ENCODE assay signal across 11 cellular contexts in the genomic region with DNA sequence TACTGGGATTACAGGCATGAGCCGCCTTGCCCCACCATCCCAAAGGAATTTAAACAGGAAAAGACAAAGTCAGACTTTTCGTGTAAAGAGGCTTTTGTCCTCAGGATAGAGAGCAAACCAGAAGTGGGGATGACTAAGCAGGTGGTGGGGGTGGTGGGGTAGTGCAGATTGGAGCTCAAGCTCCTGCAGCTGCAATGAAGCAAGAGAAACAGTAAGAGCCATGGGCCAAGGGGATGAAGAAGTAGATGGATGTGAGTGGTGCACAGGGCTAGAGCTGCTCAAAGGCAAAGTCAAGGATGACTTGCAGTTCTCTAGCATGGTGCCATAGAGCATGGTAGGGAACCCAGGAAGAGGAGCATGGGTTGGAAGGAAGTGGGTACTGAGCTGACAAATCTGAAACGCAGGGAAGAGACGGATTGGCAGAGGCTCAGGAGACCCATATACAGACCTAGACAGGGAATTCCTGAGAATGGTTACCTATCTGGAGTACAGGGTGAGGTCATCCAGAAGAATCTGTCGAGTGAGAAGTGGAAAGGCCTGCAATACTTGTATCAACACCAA. TPM values are rescaled to one million over a fixed set of nuclear protein-coding genes. Genes with fewer than 3 reads are reported as not detected.
DNase-seq lines count a peak whose midpoint lies in the region; ATAC-seq, FAIRE-seq and TF ChIP-seq lines count a peak whose summit lies in the region.
"Had no signal": no experiment of that assay in that cellular context is flagged by ENCODE, and none has a peak within 500 bp of the region (broad histone marks: within the 10 kb centered on the region; RNA-seq: fewer than 3 reads in every experiment).

No MANE protein-coding gene starts in this region.

- H2AFZ ChIP-seq in keratinocyte (ENCODE audit: control insufficient read depth, low read length) = peak overlapping the region; percentile 86

- dilution Hi-C loops in keratinocyte (cut with MboI; ENCODE audit: extremely low pct_ligation_motif_present, low sequenced_read_pairs) = no loop called here

- peak; percentile 90 for FAIRE-seq in keratinocyte (lab: Jason Lieb, UNC)

- H3K4me1 ChIP-seq in keratinocyte (ENCODE audit: control insufficient read depth, extremely low read depth, insufficient read depth, low read length) = peaks cover 28% of the 10 kb centered on the region

- TF ChIP-seq CTCF in keratinocyte (optimal IDR thresholded peaks at IDR 0.05 in 1 of 3, IDR thresholded peaks at IDR 0.05 in 1 of 3, conservative IDR thresholded peaks at IDR 0.05 in 1 of 3; ENCODE audit: extremely low read depth in 1 of 3, insufficient read depth in 2 of 3, low read length in 3 of 3) (no peak), dorsolateral prefrontal cortex (IDR thresholded peaks at IDR 0.05 in 54 of 56, conservative IDR thresholded peaks at IDR 0.05 in 2 of 56; ENCODE audit: low read depth in 1 of 56, partially characterized antibody in 56 of 56) (no peak)

- no peaks in the 10 kb centered on the region for H3K9me3 ChIP-seq in keratinocyte (ENCODE audit: control insufficient read depth, low read depth, low read length)

- intact Hi-C loops in activated T-helper 2 cell treated with anti-CD3 and anti-CD28 coated beads, Interferon-gamma antibody, Interleukin-2, Interleukin-4, amounts not matched to agents 10 μg/mL and 5 μg/mL and 100 μg/mL, durations not matched to agents 14 hours and 24 hours and 36 hours (cut with micrococcal nuclease) = no loop called here
- intact Hi-C loops in dorsolateral prefrontal cortex (cut with DNase I) = no loop called here

- H3K4me1 Mint-ChIP-seq in activated T-helper 2 cell treated with anti-CD3 and anti-CD28 coated beads, Interferon-gamma antibody, Interleukin-2, Interleukin-4, amounts not matched to agents 10 μg/mL and 5 μg/mL and 100 μg/mL, durations not matched to agents 14 hours and 24 hours and 36 hours (ENCODE audit: low read depth) = peaks cover 14% of the 10 kb centered on the region

- no peaks in the 10 kb centered on the region for H3K79me2 ChIP-seq in keratinocyte (ENCODE audit: control insufficient read depth, insufficient read depth, low read length)

- H3K9ac ChIP-seq in keratinocyte (ENCODE audit: control insufficient read depth, extremely low read depth, insufficient read depth, low read length) = no peak overlapping the region

- no peaks in the 10 kb centered on the region for H3K36me3 Mint-ChIP-seq in activated T-helper 2 cell treated with anti-CD3 and anti-CD28 coated beads, Interferon-gamma antibody, Interleukin-2, Interleukin-4, amounts not matched to agents 10 μg/mL and 5 μg/mL and 100 μg/mL, durations not matched to agents 14 hours and 24 hours and 36 hours (ENCODE audit: low read depth)
- H3K36me3 Mint-ChIP-seq: activated naive CD4-positive, alpha-beta T cell treated with anti-CD3 and anti-CD28 coated beads, Interleukin-2, amount 10 ng/mL, durations not matched to agents 7 days and 5 days had no signal

- peak overlapping the region; percentile 70 for H3K27ac ChIP-seq in keratinocyte (ENCODE audit: control insufficient read depth, insufficient read depth, low read length)
- no peak overlapping the region for H3K27ac ChIP-seq in dorsolateral prefrontal cortex

- no peaks in the 10 kb centered on the region for H3K9me1 ChIP-seq in keratinocyte (ENCODE audit: control insufficient read depth, extremely low read depth, insufficient read depth, low read length)

- H3K4me2 ChIP-seq in keratinocyte (ENCODE audit: control insufficient read depth, extremely low read depth, insufficient read depth, low read depth, low read length) = peak overlapping the region; percentile 59

- ATAC-seq in HG02840 (IDR thresholded peaks at IDR 0.05; ENCODE audit: low FRiP score, unreplicated experiment) = no peak
- ATAC-seq: right cardiac atrium had no signal

- H3K27me3 Mint-ChIP-seq in activated T-helper 2 cell treated with anti-CD3 and anti-CD28 coated beads, Interferon-gamma antibody, Interleukin-2, Interleukin-4, amounts not matched to agents 10 μg/mL and 5 μg/mL and 100 μg/mL, durations not matched to agents 14 hours and 24 hours and 36 hours (ENCODE audit: low read depth) = peaks cover 2% of the 10 kb centered on the region

- no peak overlapping the region for H3K4me3 Mint-ChIP-seq in activated T-helper 2 cell treated with anti-CD3 and anti-CD28 coated beads, Interferon-gamma antibody, Interleukin-2, Interleukin-4, amounts not matched to agents 10 μg/mL and 5 μg/mL and 100 μg/mL, durations not matched to agents 14 hours and 24 hours and 36 hours (ENCODE audit: low read depth)
- H3K4me3 Mint-ChIP-seq: activated naive CD4-positive, alpha-beta T cell treated with anti-CD3 and anti-CD28 coated beads, Interleukin-2, amount 10 ng/mL, durations not matched to agents 7 days and 5 days had no signal

- H3K27me3 ChIP-seq in keratinocyte (ENCODE audit: control insufficient read depth, extremely low read depth, insufficient read depth, low read length) (no peaks in the 10 kb centered on the region), dorsolateral prefrontal cortex (no peaks in the 10 kb centered on the region)

- no peak overlapping the region for H3K4me3 ChIP-seq in keratinocyte (ENCODE audit: control insufficient read depth in 2 of 3, extremely low read depth in 1 of 3, insufficient read depth in 2 of 3, low read depth in 1 of 3, low read length in 3 of 3)
- H3K4me3 ChIP-seq in dorsolateral prefrontal cortex = no peak overlapping the region

- peak; percentile 24 for DNase-seq in CD1c-positive myeloid dendritic cell (ENCODE audit: extremely low spot score)
- peak; percentile 9 for DNase-seq in HT-29 (ENCODE audit: low spot score)
- no peak for DNase-seq in activated T-helper 2 cell treated with anti-CD3 and anti-CD28 coated beads, Interferon-gamma antibody, Interleukin-2, Interleukin-4, amounts not matched to agents 10 μg/mL and 5 μg/mL and 100 μg/mL, durations not matched to agents 14 hours and 24 hours and 36 hours (ENCODE audit: low spot score)
- no peak for DNase-seq in keratinocyte (ENCODE audit: low read depth, low spot score)
- DNase-seq in dorsolateral prefrontal cortex = no peak
- DNase-seq in NCI-H1417 treated with DMSO at 0.1 percent for 48 hours (lab: John Stamatoyannopoulos, UW) = no peak
- DNase-seq in activated CD4-positive, alpha-beta T cell treated with anti-CD3 and anti-CD28 coated beads for 4 hours = no peak
- DNase-seq: activated naive CD4-positive, alpha-beta T cell treated with anti-CD3 and anti-CD28 coated beads, Interleukin-2, amount 10 ng/mL, durations not matched to agents 7 days and 5 days; right cardiac atrium; stimulated activated CD8-positive, alpha-beta memory T cell treated with anti-CD3 and anti-CD28 coated beads, Interleukin-4, amount 100 ng/mL, for 48 hours had no signal

- H3K36me3 ChIP-seq in keratinocyte (ENCODE audit: control insufficient read depth in 2 of 2, extremely low read depth in 1 of 2, insufficient read depth in 2 of 2, low read length in 2 of 2) = no peaks in the 10 kb centered on the region

- peak overlapping the region; percentile 1 for H3K27ac Mint-ChIP-seq in activated T-helper 2 cell treated with anti-CD3 and anti-CD28 coated beads, Interferon-gamma antibody, Interleukin-2, Interleukin-4, amounts not matched to agents 10 μg/mL and 5 μg/mL and 100 μg/mL, durations not matched to agents 14 hours and 24 hours and 36 hours
- H3K27ac Mint-ChIP-seq: activated naive CD4-positive, alpha-beta T cell treated with anti-CD3 and anti-CD28 coated beads, Interleukin-2, amount 10 ng/mL, durations not matched to agents 7 days and 5 days had no signal

- no peaks in the 10 kb centered on the region for H4K20me1 ChIP-seq in keratinocyte (ENCODE audit: control insufficient read depth, extremely low read depth, insufficient read depth, low read length)

- H3K9me3 Mint-ChIP-seq in activated T-helper 2 cell treated with anti-CD3 and anti-CD28 coated beads, Interferon-gamma antibody, Interleukin-2, Interleukin-4, amounts not matched to agents 10 μg/mL and 5 μg/mL and 100 μg/mL, durations not matched to agents 14 hours and 24 hours and 36 hours = no peaks in the 10 kb centered on the region
- H3K9me3 Mint-ChIP-seq: activated naive CD4-positive, alpha-beta T cell treated with anti-CD3 and anti-CD28 coated beads, Interleukin-2, amount 10 ng/mL, durations not matched to agents 7 days and 5 days had no signal

RNA-seq across cellular contexts. Expression of a gene that starts 11.4 kb away (rescaled TPM):
- 81.3 and 97.2 TPM in 2 replicates for total RNA-seq in HT-29 (2014; rRNA removed; shearing (Covaris generic))
- total RNA-seq in activated T-helper 2 cell treated with anti-CD3 and anti-CD28 coated beads, Interferon-gamma antibody, Interleukin-2, Interleukin-4, amounts not matched to agents 10 μg/mL and 5 μg/mL and 100 μg/mL, durations not matched to agents 14 hours and 24 hours and 36 hours = 74.1 and 78.3 TPM in 2 replicates
- 39.0 to 49.0 TPM (median 49.0 TPM) in 3 replicates for polyA plus RNA-seq in keratinocyte
- polyA plus RNA-seq in keratinocyte (2011; ENCODE audit: low read depth) = 17.5 TPM
- polyA plus RNA-seq in keratinocyte (2011; cell fraction: cytosol; rRNA removed) = 30.3 and 31.3 TPM in 2 replicates
- 56.4 and 66.7 TPM in 2 replicates for polyA plus RNA-seq in keratinocyte (2011; cell fraction: nucleus; rRNA removed)
- 26.7 and 57.6 TPM in 2 replicates for polyA plus RNA-seq in keratinocyte (2012; ENCODE audit: low replicate concordance)
- polyA minus RNA-seq in keratinocyte = 84.3 to 295 TPM (median 139 TPM) in 3 replicates
- 41.2 TPM for polyA minus RNA-seq in keratinocyte (2011; cell fraction: cytosol; rRNA and poly(A)+ RNA removed)
- 47.1 and 55.9 TPM in 2 replicates for polyA minus RNA-seq in keratinocyte (2011; cell fraction: nucleus; rRNA and poly(A)+ RNA removed)
- 10 to 100 TPM; 45.5 to 82.8 (median 62.9) TPM for total RNA-seq in dorsolateral prefrontal cortex

RNA-seq across cellular contexts. Expression of a gene that starts 36.3 kb away (rescaled TPM):
- total RNA-seq in HT-29 (2014; rRNA removed; shearing (Covaris generic)) = 108 and 117 TPM in 2 replicates
- total RNA-seq in activated T-helper 2 cell treated with anti-CD3 and anti-CD28 coated beads, Interferon-gamma antibody, Interleukin-2, Interleukin-4, amounts not matched to agents 10 μg/mL and 5 μg/mL and 100 μg/mL, durations not matched to agents 14 hours and 24 hours and 36 hours = 132 and 135 TPM in 2 replicates
- 109 to 141 TPM (median 115 TPM) in 3 replicates for polyA plus RNA-seq in keratinocyte
- 109 TPM for polyA plus RNA-seq in keratinocyte (2011; ENCODE audit: low read depth)
- 112 and 151 TPM in 2 replicates for polyA plus RNA-seq in keratinocyte (2011; cell fraction: cytosol; rRNA removed)
- 151 and 155 TPM in 2 replicates for polyA plus RNA-seq in keratinocyte (2011; cell fraction: nucleus; rRNA removed)
- 66.9 and 75.8 TPM in 2 replicates for polyA plus RNA-seq in keratinocyte (2012; ENCODE audit: low replicate concordance)
- polyA minus RNA-seq in keratinocyte = 90.5 to 201 TPM (median 158 TPM) in 3 replicates
- 102 TPM for polyA minus RNA-seq in keratinocyte (2011; cell fraction: cytosol; rRNA and poly(A)+ RNA removed)
- 54.0 and 93.0 TPM in 2 replicates for polyA minus RNA-seq in keratinocyte (2011; cell fraction: nucleus; rRNA and poly(A)+ RNA removed)
- 100 to 1,000 TPM; 108 to 272 (median 159) TPM for total RNA-seq in dorsolateral prefrontal cortex

Comparison
In these comparisons a context has a peak if more than half of its experiments do, and no peak if none do; other contexts are left out.
1. DNase-seq: peak in CD1c-positive myeloid dendritic cell (single experiment) and HT-29 (single experiment); none in activated T-helper 2 cell treated with anti-CD3 and anti-CD28 coated beads, Interferon-gamma antibody, Interleukin-2, Interleukin-4, amounts not matched to agents 10 μg/mL and 5 μg/mL and 100 μg/mL, durations not matched to agents 14 hours and 24 hours and 36 hours (single experiment), keratinocyte (single experiment), dorsolateral prefrontal cortex (0 of 10), NCI-H1417 treated with DMSO at 0.1 percent for 48 hours (single experiment) and activated CD4-positive, alpha-beta T cell treated with anti-CD3 and anti-CD28 coated beads for 4 hours (0 of 2).